1 cellular context compared by ENCODE assay signal in the genomic region with DNA sequence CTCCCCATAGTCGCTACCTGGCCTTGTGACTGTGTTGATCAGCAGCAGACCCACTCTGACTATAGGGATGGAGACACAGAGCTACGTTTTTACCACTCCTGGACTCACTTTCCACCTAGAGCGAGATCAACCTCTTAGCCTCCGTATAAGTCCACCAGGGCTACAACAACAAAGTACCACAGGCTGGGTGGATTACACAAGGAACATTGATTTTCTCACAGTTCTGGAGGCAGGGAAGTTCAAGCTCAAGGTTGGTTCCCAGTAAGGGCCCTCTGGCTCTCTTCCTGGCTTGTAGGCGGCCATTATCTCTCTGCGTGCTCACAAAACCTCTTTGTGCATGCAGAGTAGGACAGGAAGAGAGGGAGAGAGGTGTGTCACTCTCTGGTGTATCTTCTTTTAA.
TF ChIP-seq lines count a peak whose summit lies in the region.

No MANE protein-coding gene starts in this region.

TF ChIP-seq in HepG2, 621 proteins besides CTCF, POLR2A, EP300 and RAD21 (continued from another document):
- no peak for TF ChIP-seq ZBTB2 (CRISPR knock-in tag; IDR thresholded peaks at IDR 0.05; ENCODE audit: low read depth)
TF ChIP-seq in HepG2: peak in this region for 5.
